ENCODE assay signal across 1 cellular context in the genomic region with DNA sequence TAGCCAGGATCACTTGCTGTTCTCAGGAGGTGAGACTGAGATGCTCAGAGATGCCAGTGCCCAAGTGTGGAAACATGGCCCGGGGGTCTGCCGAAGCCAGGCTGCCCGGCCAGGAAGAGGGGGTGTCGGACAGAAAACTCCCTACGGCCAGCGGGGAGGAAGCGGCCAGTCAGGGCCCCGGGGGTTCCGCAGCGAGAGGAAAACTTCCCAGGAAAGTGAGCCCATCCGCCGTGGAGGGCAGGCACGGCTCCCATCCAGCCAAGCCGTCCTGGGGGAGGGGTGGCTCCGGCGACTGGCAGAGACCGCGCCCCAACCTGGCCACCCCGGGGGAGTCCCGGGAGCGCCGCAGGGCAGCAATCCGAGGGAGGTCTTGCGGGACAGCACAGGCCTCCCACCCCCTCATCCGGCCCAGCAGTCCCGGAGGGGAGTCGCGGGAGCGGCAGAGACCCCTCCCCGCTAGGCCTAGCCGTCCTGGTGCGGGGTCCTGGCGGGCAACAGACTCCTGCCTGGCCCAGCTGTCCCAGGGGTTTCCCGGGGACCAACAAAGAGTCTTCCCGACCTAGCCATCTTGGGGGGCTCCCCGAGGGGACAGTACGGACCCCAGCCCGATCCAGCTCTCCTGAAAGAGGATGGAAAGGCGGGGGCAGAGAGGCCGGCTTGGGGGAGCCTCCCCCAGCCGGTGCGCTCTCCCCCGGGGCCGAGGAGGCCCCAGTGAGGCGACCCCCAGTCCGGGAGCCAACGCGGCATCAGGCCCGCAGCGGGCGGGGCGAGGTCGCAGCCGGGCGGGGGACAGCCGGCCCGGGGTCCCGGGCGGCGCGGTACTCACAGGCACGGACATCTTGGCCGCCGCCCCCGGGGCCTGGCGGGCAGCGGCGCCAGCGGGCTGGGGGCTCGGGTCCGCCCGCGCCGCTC.
TF ChIP-seq lines count a peak whose summit lies in the region.

No MANE protein-coding gene starts in this region.

TF ChIP-seq in HepG2, 621 proteins besides CTCF, POLR2A, EP300 and RAD21 (continued from another document):
- TF ChIP-seq ZNF333 (CRISPR knock-in tag; IDR thresholded peaks at IDR 0.05; ENCODE audit: borderline replicate concordance) (peak; percentile 79; the same call in 1 of the 2 replicates), WIZ (CRISPR knock-in tag; IDR thresholded peaks at IDR 0.05) (no peak), ZNF124 (CRISPR knock-in tag; IDR thresholded peaks at IDR 0.05) (no peak), GATA4 (IDR thresholded peaks at IDR 0.05; ENCODE audit: borderline replicate concordance, low read depth) (no peak), ZNF878 (CRISPR knock-in tag; IDR thresholded peaks at IDR 0.05) (no peak; the same call in 1 of the 2 replicates), NR1H2 (CRISPR knock-in tag; IDR thresholded peaks at IDR 0.05; ENCODE audit: borderline replicate concordance, low read depth) (no peak), PTBP1 (IDR thresholded peaks at IDR 0.05; ENCODE audit: low read depth, low read length, poor library complexity, severe bottlenecking) (no peak), SRSF4 (IDR thresholded peaks at IDR 0.05; ENCODE audit: low read depth, low read length, poor library complexity, severe bottlenecking) (no peak), ZNF567 (CRISPR knock-in tag; IDR thresholded peaks at IDR 0.05; ENCODE audit: borderline replicate concordance) (no peak; the same call in 1 of the 2 replicates), HOXA9 (CRISPR knock-in tag; IDR thresholded peaks at IDR 0.05; ENCODE audit: borderline replicate concordance) (no peak), RBFOX2 (IDR thresholded peaks at IDR 0.05; ENCODE audit: low read depth, low read length) (peak; percentile 40; the same call in 1 of the 2 replicates), ARNT (IDR thresholded peaks at IDR 0.05) (no peak), MXI1 (IDR thresholded peaks at IDR 0.05; ENCODE audit: borderline replicate concordance, low read depth, low read length) (no peak; the same call in 2 of the 3 replicates), BCL6 (CRISPR knock-in tag; IDR thresholded peaks at IDR 0.05) (no peak)
- TF ChIP-seq, protein P1, sequence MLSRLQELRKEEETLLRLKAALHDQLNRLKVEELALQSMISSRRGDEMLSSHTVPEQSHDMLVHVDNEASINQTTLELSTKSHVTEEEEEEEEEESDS (CRISPR knock-in tag; IDR thresholded peaks at IDR 0.05; ENCODE audit: borderline replicate concordance) = no peak
- TF ChIP-seq, protein P2, sequence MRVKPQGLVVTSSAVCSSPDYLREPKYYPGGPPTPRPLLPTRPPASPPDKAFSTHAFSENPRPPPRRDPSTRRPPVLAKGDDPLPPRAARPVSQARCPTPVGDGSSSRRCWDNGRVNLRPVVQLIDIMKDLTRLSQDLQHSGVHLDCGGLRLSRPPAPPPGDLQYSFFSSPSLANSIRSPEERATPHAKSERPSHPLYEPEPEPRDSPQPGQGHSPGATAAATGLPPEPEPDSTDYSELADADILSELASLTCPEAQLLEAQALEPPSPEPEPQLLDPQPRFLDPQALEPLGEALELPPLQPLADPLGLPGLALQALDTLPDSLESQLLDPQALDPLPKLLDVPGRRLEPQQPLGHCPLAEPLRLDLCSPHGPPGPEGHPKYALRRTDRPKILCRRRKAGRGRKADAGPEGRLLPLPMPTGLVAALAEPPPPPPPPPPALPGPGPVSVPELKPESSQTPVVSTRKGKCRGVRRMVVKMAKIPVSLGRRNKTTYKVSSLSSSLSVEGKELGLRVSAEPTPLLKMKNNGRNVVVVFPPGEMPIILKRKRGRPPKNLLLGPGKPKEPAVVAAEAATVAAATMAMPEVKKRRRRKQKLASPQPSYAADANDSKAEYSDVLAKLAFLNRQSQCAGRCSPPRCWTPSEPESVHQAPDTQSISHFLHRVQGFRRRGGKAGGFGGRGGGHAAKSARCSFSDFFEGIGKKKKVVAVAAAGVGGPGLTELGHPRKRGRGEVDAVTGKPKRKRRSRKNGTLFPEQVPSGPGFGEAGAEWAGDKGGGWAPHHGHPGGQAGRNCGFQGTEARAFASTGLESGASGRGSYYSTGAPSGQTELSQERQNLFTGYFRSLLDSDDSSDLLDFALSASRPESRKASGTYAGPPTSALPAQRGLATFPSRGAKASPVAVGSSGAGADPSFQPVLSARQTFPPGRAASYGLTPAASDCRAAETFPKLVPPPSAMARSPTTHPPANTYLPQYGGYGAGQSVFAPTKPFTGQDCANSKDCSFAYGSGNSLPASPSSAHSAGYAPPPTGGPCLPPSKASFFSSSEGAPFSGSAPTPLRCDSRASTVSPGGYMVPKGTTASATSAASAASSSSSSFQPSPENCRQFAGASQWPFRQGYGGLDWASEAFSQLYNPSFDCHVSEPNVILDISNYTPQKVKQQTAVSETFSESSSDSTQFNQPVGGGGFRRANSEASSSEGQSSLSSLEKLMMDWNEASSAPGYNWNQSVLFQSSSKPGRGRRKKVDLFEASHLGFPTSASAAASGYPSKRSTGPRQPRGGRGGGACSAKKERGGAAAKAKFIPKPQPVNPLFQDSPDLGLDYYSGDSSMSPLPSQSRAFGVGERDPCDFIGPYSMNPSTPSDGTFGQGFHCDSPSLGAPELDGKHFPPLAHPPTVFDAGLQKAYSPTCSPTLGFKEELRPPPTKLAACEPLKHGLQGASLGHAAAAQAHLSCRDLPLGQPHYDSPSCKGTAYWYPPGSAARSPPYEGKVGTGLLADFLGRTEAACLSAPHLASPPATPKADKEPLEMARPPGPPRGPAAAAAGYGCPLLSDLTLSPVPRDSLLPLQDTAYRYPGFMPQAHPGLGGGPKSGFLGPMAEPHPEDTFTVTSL (CRISPR knock-in tag; IDR thresholded peaks at IDR 0.05; ENCODE audit: borderline replicate concordance) = no peak
- TF ChIP-seq, protein P3, sequence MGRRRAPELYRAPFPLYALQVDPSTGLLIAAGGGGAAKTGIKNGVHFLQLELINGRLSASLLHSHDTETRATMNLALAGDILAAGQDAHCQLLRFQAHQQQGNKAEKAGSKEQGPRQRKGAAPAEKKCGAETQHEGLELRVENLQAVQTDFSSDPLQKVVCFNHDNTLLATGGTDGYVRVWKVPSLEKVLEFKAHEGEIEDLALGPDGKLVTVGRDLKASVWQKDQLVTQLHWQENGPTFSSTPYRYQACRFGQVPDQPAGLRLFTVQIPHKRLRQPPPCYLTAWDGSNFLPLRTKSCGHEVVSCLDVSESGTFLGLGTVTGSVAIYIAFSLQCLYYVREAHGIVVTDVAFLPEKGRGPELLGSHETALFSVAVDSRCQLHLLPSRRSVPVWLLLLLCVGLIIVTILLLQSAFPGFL (CRISPR knock-in tag; IDR thresholded peaks at IDR 0.05) = no peak
